8 cellular contexts compared by ENCODE assay signal in genomic region chr3:73484656-73485248, GRCh38.
DNase-seq lines count a peak whose midpoint lies in the region; ATAC-seq and TF ChIP-seq lines count a peak whose summit lies in the region.

No MANE protein-coding gene starts in this region.

- ATAC-seq in GM18519 (IDR thresholded peaks at IDR 0.05; ENCODE audit: low FRiP score, unreplicated experiment) (peak; percentile 77), GM21619 (IDR thresholded peaks at IDR 0.05; ENCODE audit: unreplicated experiment) (peak; percentile 86), HG03378 (IDR thresholded peaks at IDR 0.05; ENCODE audit: unreplicated experiment) (peak; percentile 87), left lobe of liver (no peak)

- no peak for TF ChIP-seq POLR2A in erythroblast (IDR thresholded peaks at IDR 0.05; ENCODE audit: low read length)

- DNase-seq in germinal center (ENCODE audit: low spot score) (peak; percentile 9), left lobe of liver (ENCODE audit: low spot score) (no peak), NCI-H226 (no peak), COR-L47 (lab: John Stamatoyannopoulos, UW) (no peak), erythroblast (lab: John Stamatoyannopoulos, UW) (no peak)
